ENCODE assay signal across 14 cellular contexts in the genomic region with DNA sequence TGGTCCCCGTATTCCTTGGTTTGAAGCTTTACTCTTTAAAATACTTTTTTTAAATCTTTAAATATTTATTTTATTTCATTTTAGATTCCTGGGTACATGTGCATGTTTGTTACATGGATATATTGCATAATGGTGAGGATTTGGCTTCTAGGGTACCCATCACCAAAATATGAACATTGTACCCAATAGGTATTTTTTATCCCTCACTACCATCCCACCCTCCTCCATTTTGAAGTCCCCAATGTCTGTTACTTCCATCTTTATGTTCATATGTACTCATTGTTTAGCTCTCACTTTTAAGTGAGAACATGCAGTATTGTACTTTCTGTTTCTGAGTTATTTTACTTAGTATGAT. TPM values are rescaled to one million over a fixed set of nuclear protein-coding genes. Genes with fewer than 3 reads are reported as not detected.
DNase-seq lines count a peak whose midpoint lies in the region; ATAC-seq and TF ChIP-seq lines count a peak whose summit lies in the region.
"Had no signal": no experiment of that assay in that cellular context is flagged by ENCODE, and none has a peak within 500 bp of the region (broad histone marks: within the 10 kb centered on the region; RNA-seq: fewer than 3 reads in every experiment).

No MANE protein-coding gene starts in this region.

- H3K27ac Mint-ChIP-seq in activated CD8-positive, alpha-beta T cell treated with anti-CD3 and anti-CD28 coated beads for 36 hours: no peak overlapping the region
- H3K27ac Mint-ChIP-seq in activated CD8-positive, alpha-beta T cell treated with anti-CD3 and anti-CD28 coated beads, Interleukin-2, amount 10 ng/mL, durations not matched to agents 7 days and 5 days: no peak overlapping the region
- no peak overlapping the region for H3K27ac Mint-ChIP-seq in CD8-positive, alpha-beta memory T cell
- H3K27ac Mint-ChIP-seq: progenitor cell of endocrine pancreas had no signal

- peaks cover 7% of the 10 kb centered on the region for H3K9me3 Mint-ChIP-seq in activated CD8-positive, alpha-beta T cell treated with anti-CD3 and anti-CD28 coated beads for 36 hours
- peaks cover 4% of the 10 kb centered on the region for H3K9me3 Mint-ChIP-seq in activated CD8-positive, alpha-beta T cell treated with anti-CD3 and anti-CD28 coated beads, Interleukin-2, amount 10 ng/mL, durations not matched to agents 7 days and 5 days (ENCODE audit: insufficient read depth)
- peaks cover 0 to 2% (median 0%) of the 10 kb centered on the region in 5 donors for H3K9me3 Mint-ChIP-seq in CD8-positive, alpha-beta memory T cell

- H3K27ac ChIP-seq in CD8-positive, alpha-beta memory T cell (ENCODE audit: low read depth, low read length): no peak overlapping the region
- H3K27ac ChIP-seq in effector memory CD4-positive, alpha-beta T cell (ENCODE audit: insufficient read depth, low read length, poor library complexity, severe bottlenecking): no peak overlapping the region
- no peak overlapping the region for H3K27ac ChIP-seq in osteoblast (ENCODE audit: low read depth, low read length)
- H3K27ac ChIP-seq in left lung: peak overlapping the region in 1 of 2 donors; percentile 72
- H3K27ac ChIP-seq: tibial artery, WERI-Rb-1 had no signal

- H3K27me3 Mint-ChIP-seq in activated CD8-positive, alpha-beta T cell treated with anti-CD3 and anti-CD28 coated beads for 36 hours: peaks cover 7% of the 10 kb centered on the region
- H3K27me3 Mint-ChIP-seq in activated CD8-positive, alpha-beta T cell treated with anti-CD3 and anti-CD28 coated beads, Interleukin-2, amount 10 ng/mL, durations not matched to agents 7 days and 5 days (ENCODE audit: low read depth): peaks cover 5% of the 10 kb centered on the region
- H3K27me3 Mint-ChIP-seq in CD8-positive, alpha-beta memory T cell: peaks cover 3 to 4% of the 10 kb centered on the region in 2 donors

- CTCF ChIA-PET in activated CD8-positive, alpha-beta T cell treated with anti-CD3 and anti-CD28 coated beads for 36 hours (lab: Charles Lee): interaction anchor here (0.5 to 4.2 kb wide), 23 partner anchors 8 to 535 kb away, joined by 3 to 43 read pairs (median 4); a partner anchor contains a TSS
- CTCF ChIA-PET in activated CD8-positive, alpha-beta T cell treated with anti-CD3 and anti-CD28 coated beads, Interleukin-2, amount 10 ng/mL, durations not matched to agents 7 days and 5 days (lab: Charles Lee): interaction anchor here (0.5 to 3.1 kb wide), 29 partner anchors 11 to 253 kb away, joined by 3 to 50 read pairs (median 5); a partner anchor contains a TSS
- CTCF ChIA-PET in CD8-positive, alpha-beta memory T cell (lab: Charles Lee): interaction anchor here (0.7 to 3.7 kb wide), 16 partner anchors 8 to 246 kb away, joined by 3 to 36 read pairs (median 6); a partner anchor contains a TSS

- H3K4me1 Mint-ChIP-seq in activated CD8-positive, alpha-beta T cell treated with anti-CD3 and anti-CD28 coated beads for 36 hours (ENCODE audit: low read depth): peaks cover 45% of the 10 kb centered on the region
- peaks cover 51% of the 10 kb centered on the region for H3K4me1 Mint-ChIP-seq in activated CD8-positive, alpha-beta T cell treated with anti-CD3 and anti-CD28 coated beads, Interleukin-2, amount 10 ng/mL, durations not matched to agents 7 days and 5 days (ENCODE audit: low read depth)
- peaks cover 40 to 51% (median 46%) of the 10 kb centered on the region in 3 donors for H3K4me1 Mint-ChIP-seq in CD8-positive, alpha-beta memory T cell

- no peaks in the 10 kb centered on the region for H3K9me3 ChIP-seq in CD8-positive, alpha-beta memory T cell (ENCODE audit: low read length)
- H3K9me3 ChIP-seq in effector memory CD4-positive, alpha-beta T cell (ENCODE audit: control insufficient read depth, low read length): no peaks in the 10 kb centered on the region
- H3K9me3 ChIP-seq in osteoblast (ENCODE audit: low read depth, low read length) (no peaks in the 10 kb centered on the region), left lung (no peaks in the 10 kb centered on the region)
- H3K9me3 ChIP-seq: tibial artery had no signal

- H4K20me1 ChIP-seq in osteoblast (ENCODE audit: insufficient read depth, low read length): no peaks in the 10 kb centered on the region

- no peak for DNase-seq in activated CD8-positive, alpha-beta T cell treated with anti-CD3 and anti-CD28 coated beads for 36 hours
- DNase-seq in activated CD8-positive, alpha-beta T cell treated with anti-CD3 and anti-CD28 coated beads, Interleukin-2, amount 10 ng/mL, durations not matched to agents 7 days and 5 days: no peak
- DNase-seq in CD8-positive, alpha-beta memory T cell: no peak
- no peak for DNase-seq in effector memory CD4-positive, alpha-beta T cell
- DNase-seq in osteoblast (ENCODE audit: insufficient read length, low spot score, missing footprints) (no peak), NCI-H748 (lab: John Stamatoyannopoulos, UW; ENCODE audit: unreplicated experiment) (no peak), left lung (no peak), NCI-H1694 (lab: John Stamatoyannopoulos, UW) (no peak)
- DNase-seq: NCI-H1048, WERI-Rb-1 had no signal

- H3K36me3 Mint-ChIP-seq in activated CD8-positive, alpha-beta T cell treated with anti-CD3 and anti-CD28 coated beads for 36 hours (ENCODE audit: low read depth): peaks cover 1% of the 10 kb centered on the region
- peaks cover 18% of the 10 kb centered on the region for H3K36me3 Mint-ChIP-seq in activated CD8-positive, alpha-beta T cell treated with anti-CD3 and anti-CD28 coated beads, Interleukin-2, amount 10 ng/mL, durations not matched to agents 7 days and 5 days (ENCODE audit: low read depth)
- peaks cover 0 to 4% (median 1%) of the 10 kb centered on the region in 3 donors for H3K36me3 Mint-ChIP-seq in CD8-positive, alpha-beta memory T cell

- no peaks in the 10 kb centered on the region for H3K27me3 ChIP-seq in CD8-positive, alpha-beta memory T cell (ENCODE audit: insufficient read depth, low read length, poor library complexity, severe bottlenecking)
- H3K27me3 ChIP-seq in effector memory CD4-positive, alpha-beta T cell (replicated peaks; ENCODE audit: control insufficient read depth, insufficient read depth, low read length, poor library complexity, severe bottlenecking): no peaks in the 10 kb centered on the region
- no peaks in the 10 kb centered on the region for H3K27me3 ChIP-seq in osteoblast (ENCODE audit: insufficient read depth, low read length)
- peaks cover 0 to 8% of the 10 kb centered on the region in 2 donors for H3K27me3 ChIP-seq in left lung

- intact Hi-C loops in activated CD8-positive, alpha-beta T cell treated with anti-CD3 and anti-CD28 coated beads for 36 hours (cut with micrococcal nuclease): loop anchor here (2.0 to 5.0 kb wide), 2 partner anchors 103 to 190 kb away; a partner anchor contains a TSS
- intact Hi-C loops in left lung (cut with DNase I): loop anchor here in 1 of 2 donors (10.0 kb wide), 2 partner anchors 93 to 193 kb away; no protein-coding TSS in a partner anchor

- POLR2A ChIA-PET in activated CD8-positive, alpha-beta T cell treated with anti-CD3 and anti-CD28 coated beads for 36 hours (lab: Charles Lee): no interaction called here
- POLR2A ChIA-PET in activated CD8-positive, alpha-beta T cell treated with anti-CD3 and anti-CD28 coated beads, Interleukin-2, amount 10 ng/mL, durations not matched to agents 7 days and 5 days (lab: Charles Lee): interaction anchor here (0.6 to 1.2 kb wide), 3 partner anchors 11 to 25 kb away, joined by 3 to 5 read pairs (median 4); no protein-coding TSS in a partner anchor
- POLR2A ChIA-PET in CD8-positive, alpha-beta memory T cell (lab: Charles Lee): no interaction called here

- peaks cover 14% of the 10 kb centered on the region for H3K4me1 ChIP-seq in CD8-positive, alpha-beta memory T cell (ENCODE audit: insufficient read depth, low read length)
- H3K4me1 ChIP-seq in effector memory CD4-positive, alpha-beta T cell (ENCODE audit: control insufficient read depth, insufficient read depth, low read length, poor library complexity, severe bottlenecking): peaks cover 7% of the 10 kb centered on the region
- peaks cover 4% of the 10 kb centered on the region for H3K4me1 ChIP-seq in osteoblast (ENCODE audit: insufficient read depth, low read length)
- peaks cover 0 to 45% of the 10 kb centered on the region in 2 donors for H3K4me1 ChIP-seq in left lung

- H3K4me2 ChIP-seq in osteoblast (ENCODE audit: insufficient read depth, low read length): peak overlapping the region; percentile 87

- ATAC-seq in activated CD8-positive, alpha-beta T cell treated with anti-CD3 and anti-CD28 coated beads for 36 hours: no peak
- ATAC-seq in activated CD8-positive, alpha-beta T cell treated with anti-CD3 and anti-CD28 coated beads, Interleukin-2, amount 10 ng/mL, durations not matched to agents 7 days and 5 days: no peak
- no peak for ATAC-seq in left lung

- no peaks in the 10 kb centered on the region for H3K79me2 ChIP-seq in osteoblast (ENCODE audit: insufficient read depth, low read length)

- TF ChIP-seq CTCF in activated CD8-positive, alpha-beta T cell treated with anti-CD3 and anti-CD28 coated beads for 36 hours (IDR thresholded peaks at IDR 0.05): peak; percentile 45
- TF ChIP-seq CTCF in osteoblast (IDR thresholded peaks at IDR 0.05; ENCODE audit: extremely low read depth, low read depth, low read length) (no peak), left lung (IDR thresholded peaks at IDR 0.05) (no peak)

- peak overlapping the region; percentile 74 for H3K4me3 Mint-ChIP-seq in activated CD8-positive, alpha-beta T cell treated with anti-CD3 and anti-CD28 coated beads for 36 hours
- no peak overlapping the region for H3K4me3 Mint-ChIP-seq in activated CD8-positive, alpha-beta T cell treated with anti-CD3 and anti-CD28 coated beads, Interleukin-2, amount 10 ng/mL, durations not matched to agents 7 days and 5 days
- peak overlapping the region in 5 of 7 donors; percentile 30 to 87 (median 86) for H3K4me3 Mint-ChIP-seq in CD8-positive, alpha-beta memory T cell

- no peaks in the 10 kb centered on the region for H3K36me3 ChIP-seq in CD8-positive, alpha-beta memory T cell (ENCODE audit: insufficient read depth, low read length)
- H3K36me3 ChIP-seq in effector memory CD4-positive, alpha-beta T cell (ENCODE audit: control insufficient read depth, insufficient read depth, low read length): no peaks in the 10 kb centered on the region
- no peaks in the 10 kb centered on the region for H3K36me3 ChIP-seq in osteoblast (ENCODE audit: insufficient read depth, low read length)
- no peaks in the 10 kb centered on the region for H3K36me3 ChIP-seq in left lung
- H3K36me3 ChIP-seq: tibial artery, WERI-Rb-1 had no signal

- H2AFZ ChIP-seq in osteoblast (ENCODE audit: low read length): no peak overlapping the region

- H3K4me3 ChIP-seq in CD8-positive, alpha-beta memory T cell (ENCODE audit: low read length): no peak overlapping the region
- peak overlapping the region; percentile 75 for H3K4me3 ChIP-seq in effector memory CD4-positive, alpha-beta T cell (ENCODE audit: insufficient read depth, low read depth, low read length, poor library complexity, severe bottlenecking)
- H3K4me3 ChIP-seq in osteoblast (ENCODE audit: insufficient read depth, low read length) (no peak overlapping the region), left lung (peak overlapping the region in 1 of 2 donors; percentile 40)

RNA-seq across cellular contexts. Expression of a gene that starts 59.5 kb away (rescaled TPM):
- total RNA-seq in activated CD8-positive, alpha-beta T cell treated with anti-CD3 and anti-CD28 coated beads for 36 hours: under 1 TPM; 0.09 to 0.20 TPM
- total RNA-seq in activated CD8-positive, alpha-beta T cell treated with anti-CD3 and anti-CD28 coated beads, Interleukin-2, amount 10 ng/mL, durations not matched to agents 7 days and 5 days: under 1 TPM; 0.13 to 0.21 TPM
- under 1 TPM; 0.22 to 0.35 TPM for total RNA-seq in CD8-positive, alpha-beta memory T cell
- 0.14 TPM for polyA plus RNA-seq in CD8-positive, alpha-beta memory T cell
- total RNA-seq in osteoblast (under 0.01 and 0.29 TPM in 2 replicates), left lung (10 to 100 TPM in 1 of 2 donors, 1 to 10 TPM in 1; 3.7 to 72.2 TPM)
- total RNA-seq: myocyte, OCI-LY7, progenitor cell of endocrine pancreas had no signal
